In the genomic region with DNA sequence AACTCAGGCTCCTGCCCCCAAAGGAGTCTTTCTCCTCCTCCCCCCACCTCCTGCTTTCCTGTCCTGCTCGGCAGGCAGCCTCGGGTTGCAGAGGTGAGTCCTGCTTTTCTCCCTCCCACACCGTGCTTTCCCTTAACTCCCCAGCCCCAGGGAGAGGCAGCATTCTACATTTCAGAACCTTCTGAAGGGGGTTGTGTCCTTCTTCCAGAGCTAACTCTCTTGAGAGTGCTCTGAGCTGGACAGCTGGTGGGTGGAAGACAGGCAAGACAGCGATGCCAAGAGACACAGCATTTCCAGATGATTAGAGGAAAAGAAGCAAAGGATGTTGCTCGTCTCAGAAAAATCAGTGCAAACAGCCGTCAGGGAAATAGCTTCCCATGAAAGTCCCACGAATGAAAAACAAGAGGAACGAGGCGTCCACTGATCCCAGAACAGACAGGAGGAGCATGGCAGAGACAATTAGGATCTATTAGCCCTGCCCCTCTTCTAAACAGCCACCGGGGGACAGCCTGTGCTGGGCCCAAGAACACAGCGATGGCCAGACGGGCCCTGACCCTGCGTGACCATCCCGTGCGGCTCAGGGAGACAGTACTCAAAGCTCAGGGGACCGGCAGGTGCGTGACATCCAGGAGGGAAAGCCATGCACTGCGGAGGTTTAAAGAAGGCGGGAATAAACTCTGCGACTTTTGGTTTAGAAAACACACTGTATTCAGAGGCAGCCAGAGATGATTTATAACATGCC, we compare ENCODE assay signal across 12 cellular contexts.
A peak's percentile ranks its signal among the peaks of the same experiment; 100 is the strongest.
DNase-seq lines count a peak whose midpoint lies in the region; ATAC-seq, FAIRE-seq and TF ChIP-seq lines count a peak whose summit lies in the region.
"Had no signal": no experiment of that assay in that cellular context is flagged by ENCODE, and none has a peak within 500 bp of the region (broad histone marks: within the 10 kb centered on the region; RNA-seq: fewer than 3 reads in every experiment).

No MANE protein-coding gene starts in this region.

- no peak overlapping the region for H4K5ac ChIP-seq in H1 (ENCODE audit: insufficient read length, low read depth, low read length)

- H3K79me1 ChIP-seq in H1 (ENCODE audit: low read depth, low read length) = no peaks in the 10 kb centered on the region

- no peak overlapping the region for H4K91ac ChIP-seq in H1 (replicated peaks; ENCODE audit: insufficient read length, low read length)

- H3K14ac ChIP-seq in H1 (ENCODE audit: insufficient read length) = no peak overlapping the region

- H2AK5ac ChIP-seq in H1 (ENCODE audit: low read depth, low read length) = no peak overlapping the region

- H3K4me1 ChIP-seq in H1 (replicated peaks in 1 of 4; ENCODE audit: control insufficient read depth in 3 of 4, insufficient read depth in 4 of 4, low read length in 3 of 4) (peaks cover 0 to 9% (median under 1%) of the 10 kb centered on the region in 4 experiments; a peak in 3 of 7 replicates), tibial artery (no peaks in the 10 kb centered on the region)
- H3K4me1 ChIP-seq: A549 had no signal

- H3K27ac Mint-ChIP-seq in activated CD4-positive, alpha-beta memory T cell treated with anti-CD3 and anti-CD28 coated beads for 36 hours = no peak overlapping the region
- no peak overlapping the region for H3K27ac Mint-ChIP-seq in activated CD4-positive, alpha-beta memory T cell treated with anti-CD3 and anti-CD28 coated beads, Interleukin-2, amount 10 ng/mL, durations not matched to agents 7 days and 5 days
- H3K27ac Mint-ChIP-seq in naive thymus-derived CD8-positive, alpha-beta T cell = peak overlapping the region in 6 of 10 donors; percentile 32 to 81 (median 72)
- H3K27ac Mint-ChIP-seq in T-helper 2 cell treated with Interferon-gamma antibody and Interleukin-4, amounts not matched to agents 5 μg/mL and 100 μg/mL, for 36 hours = no peak overlapping the region

- no peak for ATAC-seq in naive thymus-derived CD8-positive, alpha-beta T cell
- no peak for ATAC-seq in GM18867 (IDR thresholded peaks at IDR 0.05; ENCODE audit: unreplicated experiment)

- H3K9me3 ChIP-seq in H1 (ENCODE audit: insufficient read depth in 2 of 2, low read depth in 1 of 2, low read length in 1 of 2) (no peaks in the 10 kb centered on the region), tibial artery (no peaks in the 10 kb centered on the region)
- H3K9me3 ChIP-seq: A549 had no signal

- H3K9me3 Mint-ChIP-seq in activated CD4-positive, alpha-beta memory T cell treated with anti-CD3 and anti-CD28 coated beads for 36 hours = no peaks in the 10 kb centered on the region
- H3K9me3 Mint-ChIP-seq in activated CD4-positive, alpha-beta memory T cell treated with anti-CD3 and anti-CD28 coated beads, Interleukin-2, amount 10 ng/mL, durations not matched to agents 7 days and 5 days = no peaks in the 10 kb centered on the region
- peaks cover 0 to 3% (median 0%) of the 10 kb centered on the region in 9 donors for H3K9me3 Mint-ChIP-seq in naive thymus-derived CD8-positive, alpha-beta T cell
- no peaks in the 10 kb centered on the region for H3K9me3 Mint-ChIP-seq in T-helper 2 cell treated with Interferon-gamma antibody and Interleukin-4, amounts not matched to agents 5 μg/mL and 100 μg/mL, for 36 hours

- no peak for FAIRE-seq in H1 (lab: Jason Lieb, UNC)
- FAIRE-seq: A549, TTC549, urothelium cell line had no signal

- no peak for TF ChIP-seq EP300 in H1 (IDR thresholded peaks at IDR 0.05; ENCODE audit: borderline replicate concordance in 1 of 2, low read depth in 2 of 2, low read length in 2 of 2)

- no peaks in the 10 kb centered on the region; a peak in 1 of 8 replicates for H3K36me3 ChIP-seq in H1 (ENCODE audit: control insufficient read depth in 2 of 4, insufficient read depth in 4 of 4, low read length in 3 of 4)
- H3K36me3 ChIP-seq in tibial artery = no peaks in the 10 kb centered on the region

- no peaks in the 10 kb centered on the region for H3K36me3 Mint-ChIP-seq in activated CD4-positive, alpha-beta memory T cell treated with anti-CD3 and anti-CD28 coated beads for 36 hours
- H3K36me3 Mint-ChIP-seq in activated CD4-positive, alpha-beta memory T cell treated with anti-CD3 and anti-CD28 coated beads, Interleukin-2, amount 10 ng/mL, durations not matched to agents 7 days and 5 days (ENCODE audit: low read depth) = no peaks in the 10 kb centered on the region
- no peaks in the 10 kb centered on the region for H3K36me3 Mint-ChIP-seq in naive thymus-derived CD8-positive, alpha-beta T cell
- H3K36me3 Mint-ChIP-seq in T-helper 2 cell treated with Interferon-gamma antibody and Interleukin-4, amounts not matched to agents 5 μg/mL and 100 μg/mL, for 36 hours (ENCODE audit: low read depth) = no peaks in the 10 kb centered on the region

- no peaks in the 10 kb centered on the region for H4K20me1 ChIP-seq in H1 (replicated peaks in 1 of 2; ENCODE audit: control insufficient read depth in 1 of 2, insufficient read depth in 2 of 2, low read length in 2 of 2)

- POLR2A ChIA-PET in activated CD4-positive, alpha-beta memory T cell treated with anti-CD3 and anti-CD28 coated beads for 36 hours (lab: Charles Lee) = no interaction called here
- POLR2A ChIA-PET in activated CD4-positive, alpha-beta memory T cell treated with anti-CD3 and anti-CD28 coated beads, Interleukin-2, amount 10 ng/mL, durations not matched to agents 7 days and 5 days (lab: Charles Lee) = no interaction called here
- POLR2A ChIA-PET in H1 (lab: Charles Lee; ENCODE audit: partially characterized antibody) = no interaction called here
- POLR2A ChIA-PET in naive thymus-derived CD8-positive, alpha-beta T cell (lab: Charles Lee) = no interaction called here

- no peak overlapping the region for H3K4ac ChIP-seq in H1 (replicated peaks; ENCODE audit: insufficient read length, low read depth, low read length)

- TF ChIP-seq CTCF in H1 (IDR thresholded peaks at IDR 0.05; ENCODE audit: control extremely low read depth in 1 of 3, insufficient read depth in 1 of 3, low read depth in 1 of 3, low read length in 3 of 3) (peak; percentile 2 to 34 (median 34)), tibial artery (IDR thresholded peaks at IDR 0.05) (no peak)

- H3K4me2 ChIP-seq in H1 (ENCODE audit: insufficient read depth in 1 of 2, low read depth in 2 of 2, low read length in 2 of 2) = no peak overlapping the region
- H3K4me2 ChIP-seq: A549 had no signal

- no peak overlapping the region for H4K8ac ChIP-seq in H1 (ENCODE audit: extremely low read depth, insufficient read depth, low read length)

- H3K27me3 ChIP-seq in H1 (replicated peaks in 1 of 4; ENCODE audit: control insufficient read depth in 3 of 4, extremely low read depth in 1 of 4, insufficient read depth in 3 of 4, low read length in 3 of 4) = no peaks in the 10 kb centered on the region
- H3K27me3 ChIP-seq in tibial artery = no peaks in the 10 kb centered on the region

- no peak overlapping the region for H2BK15ac ChIP-seq in H1 (ENCODE audit: low read length)

- CTCF ChIA-PET in activated CD4-positive, alpha-beta memory T cell treated with anti-CD3 and anti-CD28 coated beads for 36 hours (lab: Charles Lee) = no interaction called here
- CTCF ChIA-PET in activated CD4-positive, alpha-beta memory T cell treated with anti-CD3 and anti-CD28 coated beads, Interleukin-2, amount 10 ng/mL, durations not matched to agents 7 days and 5 days (lab: Charles Lee) = no interaction called here
- CTCF ChIA-PET in H1 (lab: Charles Lee; ENCODE audit: partially characterized antibody) = interaction anchor here (0.6 to 1.0 kb wide), 3 partner anchors 11 to 689 kb away, joined by 3 to 4 read pairs (median 4); no protein-coding TSS in a partner anchor

- H3K4me3 Mint-ChIP-seq in activated CD4-positive, alpha-beta memory T cell treated with anti-CD3 and anti-CD28 coated beads for 36 hours = no peak overlapping the region
- no peak overlapping the region for H3K4me3 Mint-ChIP-seq in activated CD4-positive, alpha-beta memory T cell treated with anti-CD3 and anti-CD28 coated beads, Interleukin-2, amount 10 ng/mL, durations not matched to agents 7 days and 5 days
- peak overlapping the region in 9 of 10 donors; percentile 22 to 88 (median 62) for H3K4me3 Mint-ChIP-seq in naive thymus-derived CD8-positive, alpha-beta T cell
- no peak overlapping the region for H3K4me3 Mint-ChIP-seq in T-helper 2 cell treated with Interferon-gamma antibody and Interleukin-4, amounts not matched to agents 5 μg/mL and 100 μg/mL, for 36 hours

- WGBS in H1 (ENCODE audit: extremely low coverage in 1 of 2, insufficient coverage in 1 of 2, insufficient read length in 1 of 2, insufficient replicate concordance in 2 of 2, low coverage in 1 of 2, low lambda C conversion rate in 2 of 2, missing lambda C conversion rate in 1 of 2), 2 experiments = 83% methylated on average over 20 of the region's 20 CpGs; no CpG with 5 or more reads in 1 of the 2 experiments

- TF ChIP-seq RAD21 in H1 (IDR thresholded peaks at IDR 0.05 in 1 of 2, conservative IDR thresholded peaks at IDR 0.05 in 1 of 2; ENCODE audit: low read depth in 2 of 2, low read length in 2 of 2) = peak; percentile 39 to 51

- no peak overlapping the region for H3K23ac ChIP-seq in H1 (ENCODE audit: insufficient read length)

- H3K18ac ChIP-seq in H1 (ENCODE audit: extremely low read depth, low read length) = no peak overlapping the region

- H2AFZ ChIP-seq in H1 (ENCODE audit: low read length) = 0 out of 2 replicates have a peak overlapping the region, but pooled peaks have one; percentile 63

- H3K27me3 Mint-ChIP-seq in activated CD4-positive, alpha-beta memory T cell treated with anti-CD3 and anti-CD28 coated beads for 36 hours = peaks cover 4% of the 10 kb centered on the region
- peaks cover 5% of the 10 kb centered on the region for H3K27me3 Mint-ChIP-seq in activated CD4-positive, alpha-beta memory T cell treated with anti-CD3 and anti-CD28 coated beads, Interleukin-2, amount 10 ng/mL, durations not matched to agents 7 days and 5 days
- H3K27me3 Mint-ChIP-seq in naive thymus-derived CD8-positive, alpha-beta T cell = peaks cover 1 to 36% (median 9%) of the 10 kb centered on the region in 5 donors
- no peaks in the 10 kb centered on the region for H3K27me3 Mint-ChIP-seq in T-helper 2 cell treated with Interferon-gamma antibody and Interleukin-4, amounts not matched to agents 5 μg/mL and 100 μg/mL, for 36 hours (ENCODE audit: low read depth)

- H2BK12ac ChIP-seq in H1 (ENCODE audit: low read depth, low read length) = no peak overlapping the region

- no peak overlapping the region for H2BK20ac ChIP-seq in H1 (ENCODE audit: low read length)

- H3K79me2 ChIP-seq in H1 (ENCODE audit: control insufficient read depth in 1 of 2, insufficient read depth in 2 of 2, low read length in 2 of 2) = no peaks in the 10 kb centered on the region

- H3K9ac ChIP-seq in H1 (replicated peaks in 1 of 4; ENCODE audit: extremely low read depth in 1 of 4, low read depth in 3 of 4, low read length in 3 of 4) = no peak overlapping the region

- intact Hi-C loops in activated CD4-positive, alpha-beta memory T cell treated with anti-CD3 and anti-CD28 coated beads for 36 hours (cut with micrococcal nuclease) = no loop called here
- intact Hi-C loops in tibial artery (cut with DNase I; ENCODE audit: low total_unique reads) = no loop called here

- no peak overlapping the region for H3K56ac ChIP-seq in H1 (replicated peaks; ENCODE audit: insufficient read length, low read depth, low read length)

- H3K4me3 ChIP-seq in H1 (ENCODE audit: extremely low read depth in 1 of 4, insufficient read depth in 2 of 4, low read depth in 3 of 4, low read length in 4 of 4) (no peak overlapping the region), tibial artery (peak overlapping the region in 1 of 2 donors; percentile 7)
- H3K4me3 ChIP-seq: A549 had no signal

- no peak overlapping the region for H3K27ac ChIP-seq in H1 (ENCODE audit: low read depth, low read length)
- no peak overlapping the region for H3K27ac ChIP-seq in tibial artery
- H3K27ac ChIP-seq: A549 had no signal

- H2BK5ac ChIP-seq in H1 (ENCODE audit: low read depth, low read length) = no peak overlapping the region; the same call in 1 of the 2 replicates

- peak; percentile 4 for DNase-seq in activated CD4-positive, alpha-beta memory T cell treated with anti-CD3 and anti-CD28 coated beads for 36 hours
- DNase-seq in activated CD4-positive, alpha-beta memory T cell treated with anti-CD3 and anti-CD28 coated beads, Interleukin-2, amount 10 ng/mL, durations not matched to agents 7 days and 5 days = no peak
- DNase-seq in H1 (ENCODE audit: low read depth in 1 of 2, low spot score in 2 of 2) (peak in 1 of 2 experiments; percentile 45), tibial artery (peak; percentile 17 to 51), DMS79 (lab: John Stamatoyannopoulos, UW) (no peak)
- DNase-seq in naive thymus-derived CD8-positive, alpha-beta T cell = no peak
- no peak for DNase-seq in T-helper 2 cell treated with Interferon-gamma antibody and Interleukin-4, amounts not matched to agents 5 μg/mL and 100 μg/mL, for 36 hours (ENCODE audit: low spot score)
- DNase-seq: mammary epithelial cell had no signal

- no peak overlapping the region for H2BK120ac ChIP-seq in H1 (replicated peaks; ENCODE audit: low read depth, low read length)

- peaks cover 12% of the 10 kb centered on the region for H3K4me1 Mint-ChIP-seq in activated CD4-positive, alpha-beta memory T cell treated with anti-CD3 and anti-CD28 coated beads for 36 hours (ENCODE audit: low read depth)
- peaks cover 9% of the 10 kb centered on the region for H3K4me1 Mint-ChIP-seq in activated CD4-positive, alpha-beta memory T cell treated with anti-CD3 and anti-CD28 coated beads, Interleukin-2, amount 10 ng/mL, durations not matched to agents 7 days and 5 days
- H3K4me1 Mint-ChIP-seq in naive thymus-derived CD8-positive, alpha-beta T cell = peaks cover 12 to 35% (median 28%) of the 10 kb centered on the region in 4 donors
- peaks cover 6% of the 10 kb centered on the region for H3K4me1 Mint-ChIP-seq in T-helper 2 cell treated with Interferon-gamma antibody and Interleukin-4, amounts not matched to agents 5 μg/mL and 100 μg/mL, for 36 hours (ENCODE audit: low read depth)

- no peak for TF ChIP-seq POLR2A in H1 (IDR thresholded peaks at IDR 0.05; ENCODE audit: control extremely low read depth in 1 of 2, low read depth in 2 of 2, low read length in 2 of 2)

- peaks cover 8% of the 10 kb centered on the region; the same call in 1 of the 2 replicates for H3K23me2 ChIP-seq in H1 (ENCODE audit: low read depth, low read length)

Comparison
In these comparisons a context has a peak if more than half of its experiments do, and no peak if none do; other contexts are left out.
1. DNase-seq: peak in activated CD4-positive, alpha-beta memory T cell treated with anti-CD3 and anti-CD28 coated beads for 36 hours (single experiment) and tibial artery (2 of 2); none in activated CD4-positive, alpha-beta memory T cell treated with anti-CD3 and anti-CD28 coated beads, Interleukin-2, amount 10 ng/mL, durations not matched to agents 7 days and 5 days (single experiment), naive thymus-derived CD8-positive, alpha-beta T cell (0 of 10), DMS79 (single experiment) and T-helper 2 cell treated with Interferon-gamma antibody and Interleukin-4, amounts not matched to agents 5 μg/mL and 100 μg/mL, for 36 hours (single experiment).
2. H3K27ac Mint-ChIP-seq: peak in naive thymus-derived CD8-positive, alpha-beta T cell (6 of 10); none in activated CD4-positive, alpha-beta memory T cell treated with anti-CD3 and anti-CD28 coated beads for 36 hours (single experiment), activated CD4-positive, alpha-beta memory T cell treated with anti-CD3 and anti-CD28 coated beads, Interleukin-2, amount 10 ng/mL, durations not matched to agents 7 days and 5 days (single experiment) and T-helper 2 cell treated with Interferon-gamma antibody and Interleukin-4, amounts not matched to agents 5 μg/mL and 100 μg/mL, for 36 hours (single experiment).
3. H3K4me3 Mint-ChIP-seq: peak in naive thymus-derived CD8-positive, alpha-beta T cell (9 of 10); none in activated CD4-positive, alpha-beta memory T cell treated with anti-CD3 and anti-CD28 coated beads for 36 hours (single experiment), activated CD4-positive, alpha-beta memory T cell treated with anti-CD3 and anti-CD28 coated beads, Interleukin-2, amount 10 ng/mL, durations not matched to agents 7 days and 5 days (single experiment) and T-helper 2 cell treated with Interferon-gamma antibody and Interleukin-4, amounts not matched to agents 5 μg/mL and 100 μg/mL, for 36 hours (single experiment).
4. CTCF ChIP-seq: peak in H1 (3 of 3); none in tibial artery (0 of 2).